In genomic region chr17:8300629-8301242, GRCh38 we compare ENCODE assay signal across 8 cellular contexts. TPM values are rescaled to one million over a fixed set of nuclear protein-coding genes. Genes with fewer than 3 reads are reported as not detected.
DNase-seq lines count a peak whose midpoint lies in the region; ATAC-seq and TF ChIP-seq lines count a peak whose summit lies in the region.

No MANE protein-coding gene starts in this region.

- POLR2A ChIA-PET in PC-3 (lab: Charles Lee; ENCODE audit: unreplicated experiment): interaction anchor here (0.6 kb wide), 2 partner anchors 12 to 41 kb away, joined by 3 to 4 read pairs; partner anchors contain the start of gene RANGRF

- DNase-seq in ELR (ENCODE audit: low read depth) (peak; percentile 79), HL-60 (ENCODE audit: low read depth in 1 of 2, low spot score in 1 of 2) (peak in 1 of 2 experiments; percentile 40), PC-3 (peak; percentile 69), fibroblast of gingiva (ENCODE audit: low read depth) (peak; percentile 57), nephron progenitor cell (peak; percentile 58)
- DNase-seq in activated T-cell treated with anti-CD3 and anti-CD28 coated beads, Interleukin-2, amount 50 U/mL, for 1 hour: peak; percentile 61

- H3K27me3 ChIP-seq in HL-60 (ENCODE audit: insufficient read depth, poor library complexity, severe bottlenecking) (no peaks in the 10 kb centered on the region), PC-3 (ENCODE audit: low read length) (no peaks in the 10 kb centered on the region), subcutaneous abdominal adipose tissue (ENCODE audit: control insufficient read depth in 5 of 5, insufficient read depth in 4 of 5, low read length in 5 of 5) (no peaks in the 10 kb centered on the region)

- H3K36me3 ChIP-seq in PC-3 (ENCODE audit: low read depth, low read length) (no peaks in the 10 kb centered on the region), subcutaneous abdominal adipose tissue (ENCODE audit: control insufficient read depth in 5 of 5, insufficient read depth in 5 of 5, low read length in 5 of 5) (no peaks in the 10 kb centered on the region)

- H3K9me3 Mint-ChIP-seq in nephron progenitor cell: peaks cover 3% of the 10 kb centered on the region

- H3K9ac ChIP-seq in PC-3 (ENCODE audit: low read length): no peak overlapping the region
- no peak overlapping the region for H3K9ac ChIP-seq in subcutaneous abdominal adipose tissue (ENCODE audit: low read length in 5 of 5)

- no TSS peak for BruUV-seq in PC-3 (replicated peaks; lab: Mats Ljungman, UMichigan)

- no peaks in the 10 kb centered on the region for H3K79me2 ChIP-seq in PC-3 (ENCODE audit: low read length)

- no peaks in the 10 kb centered on the region for H3K27me3 Mint-ChIP-seq in nephron progenitor cell (ENCODE audit: low read depth, poor library complexity)

- no peaks in the 10 kb centered on the region for H3K9me2 ChIP-seq in PC-3 (replicated peaks; ENCODE audit: low read length)

- ATAC-seq in PC-3 (peak; percentile 96), HG02981 (IDR thresholded peaks at IDR 0.05; ENCODE audit: unreplicated experiment) (no peak)

- intact Hi-C loops in PC-3 (cut with micrococcal nuclease): no loop called here

- H3K4me2 ChIP-seq in PC-3 (ENCODE audit: low read length): no peak overlapping the region

- H3K27ac ChIP-seq in HL-60 (replicated peaks) (no peak overlapping the region), PC-3 (ENCODE audit: low read length) (no peak overlapping the region), subcutaneous abdominal adipose tissue (ENCODE audit: low read depth, low read length) (peak overlapping the region; percentile 37)

- no peaks in the 10 kb centered on the region for H3F3A ChIP-seq in PC-3 (ENCODE audit: low read length, unreplicated experiment)

- peak overlapping the region; percentile 24; the same call in 1 of the 2 replicates for H2AFZ ChIP-seq in PC-3 (ENCODE audit: low read length)

- H3K9me3 ChIP-seq in PC-3 (ENCODE audit: low read length): no peaks in the 10 kb centered on the region
- no peaks in the 10 kb centered on the region for H3K9me3 ChIP-seq in subcutaneous abdominal adipose tissue (ENCODE audit: control insufficient read depth in 5 of 5, low read length in 5 of 5)

- no peaks in the 10 kb centered on the region for H3K36me3 Mint-ChIP-seq in nephron progenitor cell (ENCODE audit: low read depth)

- H3K4me3 ChIP-seq in HL-60 (replicated peaks; ENCODE audit: insufficient read depth, low read length) (no peak overlapping the region), PC-3 (ENCODE audit: low read length) (no peak overlapping the region), subcutaneous abdominal adipose tissue (ENCODE audit: low read depth in 1 of 5, low read length in 5 of 5) (no peak overlapping the region)

- H4K20me1 ChIP-seq in PC-3 (ENCODE audit: low read length): no peaks in the 10 kb centered on the region

- H3K4me1 Mint-ChIP-seq in nephron progenitor cell: peaks cover 20% of the 10 kb centered on the region

- no peak overlapping the region for H3K4me3 Mint-ChIP-seq in nephron progenitor cell

- TF ChIP-seq CTCF in HL-60 (IDR thresholded peaks at IDR 0.05; ENCODE audit: insufficient read depth, low read length) (peak; percentile 31), PC-3 (conservative IDR thresholded peaks at IDR 0.05; ENCODE audit: low read depth, low read length) (peak; percentile 74), nephron progenitor cell (IDR thresholded peaks at IDR 0.05) (peak; percentile 81)

- H3K27ac Mint-ChIP-seq in nephron progenitor cell: no peak overlapping the region

- CTCF ChIA-PET in PC-3 (lab: Charles Lee): interaction anchor here (0.6 to 1.1 kb wide), 5 partner anchors 12 to 485 kb away, joined by 3 to 4 read pairs (median 4); partner anchors contain the start of gene RANGRF

- H3K4me1 ChIP-seq in PC-3 (ENCODE audit: insufficient read depth, low read length): no peaks in the 10 kb centered on the region
- H3K4me1 ChIP-seq in subcutaneous abdominal adipose tissue (ENCODE audit: control insufficient read depth in 5 of 5, insufficient read depth in 5 of 5, low read length in 5 of 5): peaks cover 0 to 7% (median 0%) of the 10 kb centered on the region in 5 donors

RNA-seq across cellular contexts. Expression of gene SLC25A35, which starts 5.5 kb away (rescaled TPM):
- 1.6 and 2.3 TPM in 2 replicates for total RNA-seq in PC-3 (2014; rRNA removed)

RNA-seq across cellular contexts. Expression of gene ARHGEF15, which starts 9.3 kb away (rescaled TPM):
- not detected in 2 replicates for total RNA-seq in PC-3 (2014; rRNA removed)

RNA-seq across cellular contexts. Expression of gene RANGRF, which starts 12.3 kb away (rescaled TPM):
- 18.0 and 22.8 TPM in 2 replicates for total RNA-seq in PC-3 (2014; rRNA removed)

RNA-seq across cellular contexts. Expression of gene ODF4, which starts 38.9 kb away (rescaled TPM):
- not detected in 2 replicates for total RNA-seq in PC-3 (2014; rRNA removed)

RNA-seq across cellular contexts. Expression of gene PFAS, which starts 51.6 kb away (rescaled TPM):
- 29.0 and 59.6 TPM in 2 replicates for total RNA-seq in PC-3 (2014; rRNA removed)

Comparison
In these comparisons a context has a peak if more than half of its experiments do, and no peak if none do; other contexts are left out.
1. CTCF ChIP-seq: peak in every context shown above with its lines; median percentile 81 in nephron progenitor cell; 74 in PC-3; 31 in HL-60.